Comparison of ENCODE assay signal across 33 cellular contexts in genomic region chr6:54932622-54933021, GRCh38.
"Had no signal": no experiment of that assay in that cellular context is flagged by ENCODE, and none has a peak within 500 bp of the region (broad histone marks: within the 10 kb centered on the region; RNA-seq: fewer than 3 reads in every experiment).

No MANE protein-coding gene starts in this region.

- H3K4me1 ChIP-seq: adrenal gland, ascending aorta, body of pancreas, breast epithelium had no signal

- FAIRE-seq: astrocyte, bronchial epithelial cell had no signal

- DNase-seq: activated effector memory CD4-positive, alpha-beta T cell treated with anti-CD3 and anti-CD28 coated beads, Interleukin-2, amount 50 U/mL, for 16 hours; activated effector memory CD4-positive, alpha-beta T cell treated with Interleukin-2 at 50 U/mL for 16 hours; activated gamma-delta T cell; activated gamma-delta T cell treated with Interleukin-2 at 50 U/mL for 16 hours; activated naive CD4-positive, alpha-beta T cell; activated naive CD4-positive, alpha-beta T cell treated with anti-CD3 and anti-CD28 coated beads for 36 hours; activated naive CD4-positive, alpha-beta T cell treated with anti-CD3 and anti-CD28 coated beads, Interleukin-2, amount 10 ng/mL, durations not matched to agents 7 days and 5 days; activated naive CD4-positive, alpha-beta T cell treated with anti-CD3 and anti-CD28 coated beads, Interleukin-2, amount 50 U/mL, for 16 hours; activated naive CD4-positive, alpha-beta T cell treated with Interleukin-2 at 50 U/mL for 16 hours; activated naive CD8-positive, alpha-beta T cell treated with anti-CD3 and anti-CD28 coated beads for 36 hours; activated naive CD8-positive, alpha-beta T cell treated with anti-CD3 and anti-CD28 coated beads, Interleukin-2, amount 10 ng/mL, durations not matched to agents 7 days and 5 days; activated naive CD8-positive, alpha-beta T cell treated with anti-CD3 and anti-CD28 coated beads, Interleukin-2, amount 50 U/mL, for 24 hours; activated T-cell treated with anti-CD3 and anti-CD28 coated beads, Interleukin-2, amount 50 U/mL, for 24 hours; activated T-cell treated with anti-CD3 and anti-CD28 coated beads, Interleukin-2, amount 50 U/mL, for 4 hours; activated T-cell treated with anti-CD3 and anti-CD28 coated beads, Interleukin-2, amount 50 U/mL, for 48 hours; activated T-cell treated with anti-CD3 and anti-CD28 coated beads, Interleukin-2, amount 50 U/mL, for 72 hours; adrenal gland; amniotic stem cell; amygdala; anterior cingulate cortex; aorta; body of pancreas; brain microvascular endothelial cell; caudate nucleus; central memory CD4-positive, alpha-beta T cell; cerebellar nuclear complex had no signal

- H3K27me3 ChIP-seq: adrenal gland, ascending aorta, body of pancreas, brain microvascular endothelial cell, breast epithelium, cardiac muscle cell had no signal

- H3K36me3 ChIP-seq: adrenal gland, ascending aorta, brain microvascular endothelial cell, breast epithelium, cardiac muscle cell had no signal

- H3K9me3 ChIP-seq: adrenal gland had no signal

- H3K27ac ChIP-seq: adrenal gland, ascending aorta, body of pancreas, brain microvascular endothelial cell, breast epithelium, cardiac muscle cell had no signal

- H3K4me3 ChIP-seq: adrenal gland, ascending aorta, body of pancreas, breast epithelium, cardiac muscle cell had no signal

- ATAC-seq: activated naive CD4-positive, alpha-beta T cell treated with anti-CD3 and anti-CD28 coated beads, Interleukin-2, amount 50 U/mL, for 72 hours; activated naive CD8-positive, alpha-beta T cell treated with anti-CD3 and anti-CD28 coated beads, Interleukin-2, amount 50 U/mL, for 24 hours; activated T-cell treated with anti-CD3 and anti-CD28 coated beads, Interleukin-2, amount 50 U/mL, for 4 hours; activated T-cell treated with anti-CD3 and anti-CD28 coated beads, Interleukin-2, amount 50 U/mL, for 72 hours; activated T-helper 17 cell treated with anti-CD3 and anti-CD28 coated beads, Interleukin-2, amount 50 U/mL, for 72 hours; body of pancreas had no signal
